Comparison of ENCODE assay signal across 11 cellular contexts in the genomic region with DNA sequence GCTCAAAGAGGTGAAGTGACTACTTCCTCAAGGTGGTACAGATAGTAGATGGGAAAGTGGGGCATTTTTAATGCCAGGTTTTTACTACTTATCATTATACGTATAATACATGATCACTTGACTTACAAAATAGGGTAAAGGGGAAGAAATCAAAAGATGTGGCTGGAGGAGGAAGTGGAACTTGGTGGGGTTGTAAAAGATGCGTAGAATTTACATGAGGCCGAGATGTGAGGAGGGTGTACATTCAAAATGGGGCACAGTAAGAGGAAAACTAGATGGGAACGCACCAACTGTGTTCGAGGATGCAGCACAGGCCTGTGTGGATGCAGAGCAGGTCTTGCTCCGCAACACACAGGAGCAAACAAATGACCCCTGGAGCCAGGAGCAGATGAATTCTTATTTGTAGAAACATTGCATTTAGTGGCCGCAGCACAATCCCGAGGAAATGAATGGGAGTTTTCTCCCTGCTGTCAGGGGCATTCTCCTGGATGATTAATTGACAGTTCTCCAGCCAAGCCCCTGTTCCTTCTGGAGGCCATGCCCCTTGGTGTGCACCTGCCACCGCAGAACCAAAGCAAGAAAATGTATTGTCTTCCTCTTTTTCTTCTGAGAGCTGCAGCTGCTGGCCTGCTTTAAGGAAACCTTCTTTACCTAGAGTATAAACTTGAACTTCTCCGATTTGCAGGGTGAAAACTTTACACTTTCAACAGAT.
A peak's percentile ranks its signal among the peaks of the same experiment; 100 is the strongest.
DNase-seq lines count a peak whose midpoint lies in the region; ATAC-seq lines count a peak whose summit lies in the region.
"Had no signal": no experiment of that assay in that cellular context is flagged by ENCODE, and none has a peak within 500 bp of the region (broad histone marks: within the 10 kb centered on the region; RNA-seq: fewer than 3 reads in every experiment).

No MANE protein-coding gene starts in this region.

- peak overlapping the region; percentile 44 to 50 for H3K4me3 Mint-ChIP-seq in stimulated activated naive B cell treated with anti-CD40 and anti-IgM and Interleukin-4, amounts not matched to agents 10 μg/mL and 1 μg/mL and 100 μg/mL, for 72 hours

- H3K4me1 Mint-ChIP-seq in stimulated activated naive B cell treated with anti-CD40 and anti-IgM and Interleukin-4, amounts not matched to agents 10 μg/mL and 1 μg/mL and 100 μg/mL, for 72 hours: peaks cover 27 to 42% of the 10 kb centered on the region in 2 donors

- DNase-seq in NCI-H2107 treated with DMSO at 0.1 percent for 48 hours (lab: John Stamatoyannopoulos, UW; ENCODE audit: unreplicated experiment) (peak; percentile 70), NCI-H2107 (lab: John Stamatoyannopoulos, UW) (no peak), OCI-M1 (lab: John Stamatoyannopoulos, UW) (peak; percentile 6), inferior parietal cortex (ENCODE audit: extremely low spot score) (no peak), NCI-H1930 (lab: John Stamatoyannopoulos, UW) (no peak), HuH-7.5 (ENCODE audit: low spot score) (no peak)
- DNase-seq in stimulated activated naive B cell treated with anti-CD40 and anti-IgM and Interleukin-4, amounts not matched to agents 10 μg/mL and 1 μg/mL and 100 μg/mL, for 72 hours: peak; percentile 47
- DNase-seq: activated effector memory CD4-positive, alpha-beta T cell treated with anti-CD3 and anti-CD28 coated beads, Interleukin-2, amount 50 U/mL, for 16 hours; KG1 had no signal

- peak overlapping the region; percentile 2 for H3K27ac Mint-ChIP-seq in stimulated activated naive B cell treated with anti-CD40 and anti-IgM and Interleukin-4, amounts not matched to agents 10 μg/mL and 1 μg/mL and 100 μg/mL, for 72 hours

- H3K9me3 Mint-ChIP-seq in stimulated activated naive B cell treated with anti-CD40 and anti-IgM and Interleukin-4, amounts not matched to agents 10 μg/mL and 1 μg/mL and 100 μg/mL, for 72 hours: peaks cover 15 to 18% of the 10 kb centered on the region in 2 donors

- H3K36me3 Mint-ChIP-seq in stimulated activated naive B cell treated with anti-CD40 and anti-IgM and Interleukin-4, amounts not matched to agents 10 μg/mL and 1 μg/mL and 100 μg/mL, for 72 hours: peaks cover 9 to 10% of the 10 kb centered on the region in 2 donors

- H3K27me3 Mint-ChIP-seq in stimulated activated naive B cell treated with anti-CD40 and anti-IgM and Interleukin-4, amounts not matched to agents 10 μg/mL and 1 μg/mL and 100 μg/mL, for 72 hours: no peaks in the 10 kb centered on the region

- ATAC-seq in HG03039 (IDR thresholded peaks at IDR 0.05; ENCODE audit: unreplicated experiment): peak; percentile 88
- ATAC-seq in stimulated activated naive B cell treated with anti-CD40 and anti-IgM and Interleukin-4, amounts not matched to agents 10 μg/mL and 1 μg/mL and 100 μg/mL, for 72 hours (replicated peaks): peak; percentile 94 to 96
- ATAC-seq: A549 had no signal

Comparison
In these comparisons a context has a peak if more than half of its experiments do, and no peak if none do; other contexts are left out.
1. DNase-seq: peak in NCI-H2107 treated with DMSO at 0.1 percent for 48 hours (single experiment), OCI-M1 (single experiment) and stimulated activated naive B cell treated with anti-CD40 and anti-IgM and Interleukin-4, amounts not matched to agents 10 μg/mL and 1 μg/mL and 100 μg/mL, for 72 hours (single experiment); none in NCI-H2107 (single experiment), inferior parietal cortex (single experiment), NCI-H1930 (0 of 2) and HuH-7.5 (single experiment).